12 cellular contexts compared by ENCODE assay signal in the genomic region with DNA sequence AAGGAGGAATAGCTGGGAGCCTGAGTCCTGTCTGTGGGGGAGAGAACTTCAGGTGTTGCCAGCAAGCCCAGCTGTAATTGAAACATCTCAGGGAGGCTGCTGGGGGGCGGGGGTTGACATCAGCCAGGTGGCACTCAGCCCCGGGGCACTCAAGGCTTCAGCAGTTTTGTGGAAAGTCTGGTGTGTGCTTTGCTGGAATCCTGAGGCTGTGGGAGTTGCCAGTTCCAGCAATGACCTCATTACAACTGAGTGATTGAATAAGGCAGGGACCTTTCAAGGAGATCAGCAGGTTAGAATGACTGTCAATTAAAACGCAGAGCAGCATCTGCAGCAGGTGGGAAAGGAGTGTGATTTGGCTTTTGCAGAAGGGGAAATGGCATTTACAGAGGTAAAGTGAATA.
DNase-seq lines count a peak whose midpoint lies in the region; ATAC-seq and TF ChIP-seq lines count a peak whose summit lies in the region.
"Had no signal": no experiment of that assay in that cellular context is flagged by ENCODE, and none has a peak within 500 bp of the region (broad histone marks: within the 10 kb centered on the region; RNA-seq: fewer than 3 reads in every experiment).

No MANE protein-coding gene starts in this region.

- POLR2A ChIA-PET in PC-3 (lab: Charles Lee; ENCODE audit: unreplicated experiment), result no interaction called here

- H2AK5ac ChIP-seq in mesendoderm (ENCODE audit: low read length), result no peak overlapping the region

- no peak overlapping the region for H4K5ac ChIP-seq in mesendoderm (ENCODE audit: low read length)

- ATAC-seq in PC-3, result no peak
- no peak for ATAC-seq in activated T-cell treated with anti-CD3 and anti-CD28 coated beads, Interleukin-2, amount 50 U/mL, for 72 hours (replicated peaks in 1 of 2)
- ATAC-seq: right lobe of liver; stimulated activated naive CD8-positive, alpha-beta T cell treated with anti-CD3 and anti-CD28 coated beads, Interleukin-15, amount 100 ng/mL, for 72 hours had no signal

- H3K4me2 ChIP-seq in PC-3 (ENCODE audit: low read length) (no peak overlapping the region), mesendoderm (ENCODE audit: low read length) (no peak overlapping the region)

- H3K4ac ChIP-seq in mesendoderm (ENCODE audit: low read depth, low read length), result no peak overlapping the region

- no peaks in the 10 kb centered on the region for H3K79me2 ChIP-seq in PC-3 (ENCODE audit: low read length)
- H3K79me2 ChIP-seq in mesendoderm (ENCODE audit: control insufficient read depth, insufficient read depth, low read length), result no peaks in the 10 kb centered on the region

- H3K27ac ChIP-seq in PC-3 (ENCODE audit: low read length), result no peak overlapping the region
- H3K27ac ChIP-seq in mesendoderm (ENCODE audit: low read depth, low read length), result no peak overlapping the region
- H3K27ac ChIP-seq: C4-2B, right lobe of liver had no signal

- CTCF ChIA-PET in PC-3 (lab: Charles Lee), result no interaction called here

- H3K9me3 ChIP-seq in PC-3 (ENCODE audit: low read length), result no peaks in the 10 kb centered on the region
- H3K9me3 ChIP-seq: right lobe of liver had no signal

- peaks cover 5% of the 10 kb centered on the region for H3K4me1 Mint-ChIP-seq in activated T-cell treated with anti-CD3 and anti-CD28 coated beads, Interleukin-2, amount 50 U/mL, for 72 hours (ENCODE audit: low read depth)

- H3K18ac ChIP-seq in mesendoderm (ENCODE audit: low read length), result no peak overlapping the region

- WGBS in mesendoderm (ENCODE audit: extremely low coverage, insufficient coverage, low lambda C conversion rate), result no CpG with 5 or more reads among the region's 3 CpGs

- H3K27ac Mint-ChIP-seq in activated T-cell treated with anti-CD3 and anti-CD28 coated beads, Interleukin-2, amount 50 U/mL, for 72 hours, result no peak overlapping the region
- H3K27ac Mint-ChIP-seq: H9; stimulated activated naive CD8-positive, alpha-beta T cell treated with anti-CD3 and anti-CD28 coated beads, Interleukin-15, amount 100 ng/mL, for 72 hours had no signal

- H3K36me3 ChIP-seq in PC-3 (ENCODE audit: low read depth, low read length) (no peaks in the 10 kb centered on the region), mesendoderm (ENCODE audit: control insufficient read depth, insufficient read depth, low read length) (no peaks in the 10 kb centered on the region)
- H3K36me3 ChIP-seq: right lobe of liver had no signal

- H3K9ac ChIP-seq in PC-3 (ENCODE audit: low read length), result no peak overlapping the region
- H3K9ac ChIP-seq in mesendoderm (ENCODE audit: low read length), result no peak overlapping the region

- H3K4me1 ChIP-seq in PC-3 (ENCODE audit: insufficient read depth, low read length) (peaks cover 1% of the 10 kb centered on the region), mesendoderm (ENCODE audit: control insufficient read depth, low read depth, low read length) (no peaks in the 10 kb centered on the region)
- H3K4me1 ChIP-seq: right lobe of liver had no signal

- no peaks in the 10 kb centered on the region for H4K20me1 ChIP-seq in PC-3 (ENCODE audit: low read length)

- BruUV-seq in PC-3 (replicated peaks; lab: Mats Ljungman, UMichigan), result no TSS peak

- no peak overlapping the region for H2BK120ac ChIP-seq in mesendoderm (ENCODE audit: low read depth, low read length)

- peaks cover 24% of the 10 kb centered on the region for H3K27me3 Mint-ChIP-seq in activated T-cell treated with anti-CD3 and anti-CD28 coated beads, Interleukin-2, amount 50 U/mL, for 72 hours (ENCODE audit: low read depth)

- no peaks in the 10 kb centered on the region for H3K36me3 Mint-ChIP-seq in activated T-cell treated with anti-CD3 and anti-CD28 coated beads, Interleukin-2, amount 50 U/mL, for 72 hours (ENCODE audit: insufficient read depth in 2 of 2)

- H3K27me3 ChIP-seq in PC-3 (ENCODE audit: low read length), result no peaks in the 10 kb centered on the region
- no peaks in the 10 kb centered on the region for H3K27me3 ChIP-seq in mesendoderm (ENCODE audit: insufficient read depth, low read length, poor library complexity)
- H3K27me3 ChIP-seq: right lobe of liver had no signal

- no peak for TF ChIP-seq CTCF in PC-3 (conservative IDR thresholded peaks at IDR 0.05; ENCODE audit: low read depth, low read length)

- H3K56ac ChIP-seq in mesendoderm (ENCODE audit: low read length), result no peak overlapping the region

- H3F3A ChIP-seq in PC-3 (ENCODE audit: low read length, unreplicated experiment), result no peaks in the 10 kb centered on the region

- H2AFZ ChIP-seq in PC-3 (ENCODE audit: low read length), result no peak overlapping the region

- H3K9me2 ChIP-seq in PC-3 (replicated peaks; ENCODE audit: low read length), result no peaks in the 10 kb centered on the region

- no peak overlapping the region for H3K4me3 ChIP-seq in PC-3 (ENCODE audit: low read length)
- H3K4me3 ChIP-seq in mesendoderm (ENCODE audit: low read length), result no peak overlapping the region
- H3K4me3 ChIP-seq: right lobe of liver had no signal

- intact Hi-C loops in PC-3 (cut with micrococcal nuclease), result loop anchor here (10.0 kb wide), 1 partner anchor 343 kb away; no protein-coding TSS in a partner anchor

- H2BK15ac ChIP-seq in mesendoderm (replicated peaks; ENCODE audit: low read depth), result no peak overlapping the region

- H2BK5ac ChIP-seq in mesendoderm (ENCODE audit: low read length), result no peak overlapping the region

- no peak overlapping the region for H4K8ac ChIP-seq in mesendoderm (ENCODE audit: low read depth, low read length)

- DNase-seq in ELF-1 (ENCODE audit: low read depth, low spot score), result peak; percentile 86
- peak; percentile 39 for DNase-seq in NCI-H1436 treated with DMSO at 0.1 percent for 48 hours (lab: John Stamatoyannopoulos, UW)
- DNase-seq in PC-3, result peak; percentile 32
- peak; percentile 66 for DNase-seq in mesendoderm
- no peak for DNase-seq in activated T-cell treated with anti-CD3 and anti-CD28 coated beads, Interleukin-2, amount 50 U/mL, for 72 hours
- no peak for DNase-seq in LoVo (ENCODE audit: low spot score)
- DNase-seq in Kasumi-1 (lab: John Stamatoyannopoulos, UW), result no peak
- DNase-seq: GF-D8; H9; right lobe of liver; stimulated activated naive CD8-positive, alpha-beta T cell treated with anti-CD3 and anti-CD28 coated beads, Interleukin-15, amount 100 ng/mL, for 72 hours had no signal

- H3K23ac ChIP-seq in mesendoderm (ENCODE audit: low read length), result peak overlapping the region; percentile 94

- no peaks in the 10 kb centered on the region for H3K79me1 ChIP-seq in mesendoderm (ENCODE audit: low read length)

- H3K4me3 Mint-ChIP-seq in activated T-cell treated with anti-CD3 and anti-CD28 coated beads, Interleukin-2, amount 50 U/mL, for 72 hours, result no peak overlapping the region
- H3K4me3 Mint-ChIP-seq: H9; stimulated activated naive CD8-positive, alpha-beta T cell treated with anti-CD3 and anti-CD28 coated beads, Interleukin-15, amount 100 ng/mL, for 72 hours had no signal

- H3K9me3 Mint-ChIP-seq in activated T-cell treated with anti-CD3 and anti-CD28 coated beads, Interleukin-2, amount 50 U/mL, for 72 hours, result no peaks in the 10 kb centered on the region
- H3K9me3 Mint-ChIP-seq: H9; stimulated activated naive CD8-positive, alpha-beta T cell treated with anti-CD3 and anti-CD28 coated beads, Interleukin-15, amount 100 ng/mL, for 72 hours had no signal

Comparison
In these comparisons a context has a peak if more than half of its experiments do, and no peak if none do; other contexts are left out.
1. DNase-seq: peak in ELF-1 (single experiment), NCI-H1436 treated with DMSO at 0.1 percent for 48 hours (single experiment), PC-3 (single experiment) and mesendoderm (single experiment); none in activated T-cell treated with anti-CD3 and anti-CD28 coated beads, Interleukin-2, amount 50 U/mL, for 72 hours (0 of 2), LoVo (single experiment) and Kasumi-1 (0 of 2).